1 cellular context compared by ENCODE assay signal in genomic region chr12:120688527-120689071, GRCh38.
TF ChIP-seq lines count a peak whose summit lies in the region.

No MANE protein-coding gene starts in this region.

TF ChIP-seq in HCT116, 20 proteins besides CTCF, POLR2A, EP300 and RAD21 (continued from another document):
- TF ChIP-seq REST (IDR thresholded peaks at IDR 0.05; ENCODE audit: low read depth) (no peak), ZNF274 (IDR thresholded peaks at IDR 0.05; ENCODE audit: low read depth, low read length) (no peak), MAX (IDR thresholded peaks at IDR 0.05) (no peak), ZFX (IDR thresholded peaks at IDR 0.05) (no peak), SRF (IDR thresholded peaks at IDR 0.05; ENCODE audit: low read depth) (no peak), EGR1 (IDR thresholded peaks at IDR 0.05; ENCODE audit: low read depth) (no peak), POLR2AphosphoS5 (IDR thresholded peaks at IDR 0.05; ENCODE audit: low read depth, low read length) (no peak)
TF ChIP-seq in HCT116: peak in this region for 0.
